Comparison of ENCODE assay signal across 8 cellular contexts in genomic region chr6:159691133-159691962, GRCh38. TPM values are rescaled to one million over a fixed set of nuclear protein-coding genes. Genes with fewer than 3 reads are reported as not detected.
A peak's percentile ranks its signal among the peaks of the same experiment; 100 is the strongest.
DNase-seq lines count a peak whose midpoint lies in the region; ATAC-seq, FAIRE-seq and TF ChIP-seq lines count a peak whose summit lies in the region.

No MANE protein-coding gene starts in this region.

- H3K27ac Mint-ChIP-seq in astrocyte (ENCODE audit: unreplicated experiment) = no peak overlapping the region

- peak overlapping the region; percentile 91 for H3K4me3 Mint-ChIP-seq in astrocyte (ENCODE audit: unreplicated experiment)

- in situ Hi-C loops in gastrocnemius medialis (cut with MboI; ENCODE audit: low sequenced_read_pairs in 4 of 4) = loop anchor here in 2 of 4 donors (10.0 to 25.0 kb wide), 3 partner anchors 103 to 283 kb away; partner anchors contain the start of genes IGF2R (in 1 of the 2) and MRPL18 (in 1 of the 2)

- H3K4me1 ChIP-seq in astrocyte (ENCODE audit: insufficient read depth, low read length) (peaks cover 16% of the 10 kb centered on the region), iPS-18a (ENCODE audit: control insufficient read depth, low read depth, low read length) (peaks cover 21% of the 10 kb centered on the region), gastrocnemius medialis (peaks cover 45 to 55% of the 10 kb centered on the region in 2 donors)

- H3K27me3 ChIP-seq in astrocyte (ENCODE audit: insufficient read depth, low read length) = no peaks in the 10 kb centered on the region
- no peaks in the 10 kb centered on the region for H3K27me3 ChIP-seq in iPS-18a (ENCODE audit: control insufficient read depth, insufficient read depth, low read length)
- H3K27me3 ChIP-seq in gastrocnemius medialis = no peaks in the 10 kb centered on the region

- H3K27ac ChIP-seq in astrocyte (ENCODE audit: low read depth, low read length) = peak overlapping the region; percentile 22
- no peak overlapping the region for H3K27ac ChIP-seq in iPS-18a (ENCODE audit: low read length)
- peak overlapping the region; percentile 94 to 99 (median 96) for H3K27ac ChIP-seq in gastrocnemius medialis

- H3K9ac ChIP-seq in astrocyte (ENCODE audit: low read length) (peak overlapping the region; percentile 81), iPS-18a (ENCODE audit: low read length) (no peak overlapping the region)

- H3K9me3 ChIP-seq in astrocyte (ENCODE audit: insufficient read depth, low read depth, low read length) (no peaks in the 10 kb centered on the region), iPS-18a (ENCODE audit: control insufficient read depth, low read depth, low read length) (no peaks in the 10 kb centered on the region), gastrocnemius medialis (no peaks in the 10 kb centered on the region)

- no peaks in the 10 kb centered on the region for H3K27me3 Mint-ChIP-seq in astrocyte (ENCODE audit: low read depth, unreplicated experiment)

- peak; percentile 79 for FAIRE-seq in astrocyte (lab: Jason Lieb, UNC)

- peak overlapping the region; percentile 35 for H2AFZ ChIP-seq in astrocyte (ENCODE audit: low read depth, low read length)

- peaks cover 13% of the 10 kb centered on the region for H3K36me3 Mint-ChIP-seq in astrocyte (ENCODE audit: low read depth, unreplicated experiment)

- TF ChIP-seq CTCF in astrocyte (IDR thresholded peaks at IDR 0.05; ENCODE audit: insufficient read depth, low read depth, low read length) (peak; percentile 88), gastrocnemius medialis (IDR thresholded peaks at IDR 0.05 in 4 of 5, conservative IDR thresholded peaks at IDR 0.05 in 1 of 5) (peak; percentile 75 to 98 (median 78))

- H3K36me3 ChIP-seq in astrocyte (ENCODE audit: insufficient read depth, low read length) (peaks cover 3% of the 10 kb centered on the region), iPS-18a (ENCODE audit: control insufficient read depth, low read depth, low read length) (peaks cover 14% of the 10 kb centered on the region), gastrocnemius medialis (peaks cover 2 to 61% of the 10 kb centered on the region in 2 donors)

- peaks cover 28% of the 10 kb centered on the region for H3K79me2 ChIP-seq in astrocyte (ENCODE audit: insufficient read depth, low read length)

- peaks cover 15% of the 10 kb centered on the region for H3K4me1 Mint-ChIP-seq in astrocyte (ENCODE audit: low read depth, unreplicated experiment)

- ATAC-seq in GM18858 (IDR thresholded peaks at IDR 0.05; ENCODE audit: unreplicated experiment) = peak; percentile 23
- ATAC-seq in gastrocnemius medialis = no peak

- no peak for TF ChIP-seq POLR2A in gastrocnemius medialis (IDR thresholded peaks at IDR 0.05)

- H4K20me1 ChIP-seq in astrocyte (ENCODE audit: insufficient read depth, low read length) = peaks cover 6% of the 10 kb centered on the region

- H3K9me3 Mint-ChIP-seq in astrocyte (ENCODE audit: unreplicated experiment) = no peaks in the 10 kb centered on the region

- H3K4me3 ChIP-seq in astrocyte (ENCODE audit: insufficient read depth, low read depth, low read length) (peak overlapping the region; percentile 72), iPS-18a (ENCODE audit: low read length) (peak overlapping the region; percentile 93), gastrocnemius medialis (peak overlapping the region; percentile 83 to 94 (median 90))

- intact Hi-C loops in gastrocnemius medialis (cut with DNase I; ENCODE audit: low total_unique reads) = loop anchor here (5.0 to 10.0 kb wide), 2 partner anchors 281 to 373 kb away; no protein-coding TSS in a partner anchor

- DNase-seq in CD1c-positive myeloid dendritic cell (ENCODE audit: extremely low spot score) (peak; percentile 94), NCI-H526 treated with DMSO at 0.1 percent for 48 hours (lab: John Stamatoyannopoulos, UW) (peak; percentile 34), astrocyte (ENCODE audit: low read depth) (peak; percentile 68), gastrocnemius medialis (no peak)
- DNase-seq in stimulated activated CD4-positive, alpha-beta T cell treated with anti-CD3 and anti-CD28 coated beads, Interleukin-1b, Interleukin-23, amount 100 ng/mL, for 48 hours = no peak
- DNase-seq in activated CD4-positive, alpha-beta T cell treated with anti-CD3 and anti-CD28 coated beads, Interleukin-2, amount 50 U/mL, for 48 hours = no peak

- peak overlapping the region; percentile 93 for H3K4me2 ChIP-seq in astrocyte (ENCODE audit: low read length)

RNA-seq across cellular contexts. Expression of gene SOD2, which starts 1.7 kb away (rescaled TPM):
- total RNA-seq in astrocyte (55.9 and 64.0 TPM in 2 replicates), gastrocnemius medialis (over 10,000 TPM; 10,850 to 22,513 (median 13,452) TPM)

RNA-seq across cellular contexts. Expression of gene WTAP, which starts 36.0 kb away (rescaled TPM):
- total RNA-seq in astrocyte (84.7 and 93.8 TPM in 2 replicates), gastrocnemius medialis (100 to 1,000 TPM; 147 to 238 (median 193) TPM)

Comparison
In these comparisons a context has a peak if more than half of its experiments do, and no peak if none do; other contexts are left out.
1. DNase-seq: peak in CD1c-positive myeloid dendritic cell (single experiment), NCI-H526 treated with DMSO at 0.1 percent for 48 hours (single experiment) and astrocyte (single experiment); none in gastrocnemius medialis (0 of 2), stimulated activated CD4-positive, alpha-beta T cell treated with anti-CD3 and anti-CD28 coated beads, Interleukin-1b, Interleukin-23, amount 100 ng/mL, for 48 hours (single experiment) and activated CD4-positive, alpha-beta T cell treated with anti-CD3 and anti-CD28 coated beads, Interleukin-2, amount 50 U/mL, for 48 hours (0 of 2).
2. RNA of gene SOD2, which starts 1.7 kb away (total RNA-seq): 10,850 to 22,513 TPM in gastrocnemius medialis; 55.9 to 64.0 TPM in astrocyte; every median in the first group is over 100 times any median in the second.
3. Peak in every context shown above with its lines, with median percentiles within 50 percentile points of each other: H3K4me3 ChIP-seq.